In genomic region chr10:10797467-10797866, GRCh38 we compare ENCODE assay signal across 13 cellular contexts.
DNase-seq lines count a peak whose midpoint lies in the region; ATAC-seq, FAIRE-seq and TF ChIP-seq lines count a peak whose summit lies in the region.
"Had no signal": no experiment of that assay in that cellular context is flagged by ENCODE, and none has a peak within 500 bp of the region (broad histone marks: within the 10 kb centered on the region; RNA-seq: fewer than 3 reads in every experiment).

No MANE protein-coding gene starts in this region.

- H2AK5ac ChIP-seq in neuronal stem cell (ENCODE audit: low read depth, low read length), result no peak overlapping the region

- TF ChIP-seq EP300 in transverse colon (IDR thresholded peaks at IDR 0.05; ENCODE audit: low read depth), result no peak

- peaks cover 4% of the 10 kb centered on the region for H3K27me3 ChIP-seq in astrocyte (ENCODE audit: insufficient read depth, low read length)
- no peaks in the 10 kb centered on the region for H3K27me3 ChIP-seq in neuronal stem cell (ENCODE audit: control insufficient read depth in 3 of 3, insufficient read depth in 3 of 3, low read depth in 1 of 3, low read length in 3 of 3)
- no peaks in the 10 kb centered on the region for H3K27me3 ChIP-seq in transverse colon

- WGBS in neuronal stem cell (ENCODE audit: extremely low coverage in 2 of 2, insufficient read length in 2 of 2, insufficient replicate concordance in 1 of 2), 2 donors, result no CpG with 5 or more reads among the region's 8 CpGs
- WGBS in transverse colon (ENCODE audit: low coverage in 1 of 2), 2 donors, result 58 to 74% methylated on average over 8 of the region's 8 CpGs

- peaks cover 52% of the 10 kb centered on the region for H3K4me1 ChIP-seq in astrocyte (ENCODE audit: insufficient read depth, low read length)
- peaks cover 4 to 5% of the 10 kb centered on the region in 2 donors for H3K4me1 ChIP-seq in neuronal stem cell (ENCODE audit: control insufficient read depth in 2 of 2, insufficient read depth in 1 of 2, low read depth in 1 of 2, low read length in 2 of 2)
- peaks cover 0 to 12% (median 4%) of the 10 kb centered on the region in 4 donors for H3K4me1 ChIP-seq in transverse colon

- TF ChIP-seq CTCF in astrocyte (IDR thresholded peaks at IDR 0.05; ENCODE audit: insufficient read depth, low read depth, low read length) (no peak), glutamatergic neuron (IDR thresholded peaks at IDR 0.05; ENCODE audit: partially characterized antibody, unreplicated experiment) (no peak), transverse colon (IDR thresholded peaks at IDR 0.05) (no peak)

- H3K36me3 ChIP-seq in astrocyte (ENCODE audit: insufficient read depth, low read length), result no peaks in the 10 kb centered on the region
- H3K36me3 ChIP-seq in neuronal stem cell (replicated peaks in 1 of 2; ENCODE audit: control insufficient read depth in 2 of 2, insufficient read depth in 2 of 2, low read length in 2 of 2), result no peaks in the 10 kb centered on the region
- no peaks in the 10 kb centered on the region for H3K36me3 ChIP-seq in transverse colon
- H3K36me3 ChIP-seq: HAP-1 had no signal

- H3K79me2 ChIP-seq in astrocyte (ENCODE audit: insufficient read depth, low read length), result no peaks in the 10 kb centered on the region

- H3K4me2 ChIP-seq in astrocyte (ENCODE audit: low read length) (peak overlapping the region; percentile 63), neuronal stem cell (ENCODE audit: insufficient read depth, low read length, poor library complexity, severe bottlenecking) (no peak overlapping the region)

- no peak overlapping the region for H2BK120ac ChIP-seq in neuronal stem cell (ENCODE audit: low read depth, low read length)

- no peaks in the 10 kb centered on the region for H3K79me1 ChIP-seq in neuronal stem cell (ENCODE audit: low read depth, low read length)

- no peak overlapping the region for H2BK12ac ChIP-seq in neuronal stem cell (ENCODE audit: low read length)

- H3K4me3 ChIP-seq in astrocyte (ENCODE audit: insufficient read depth, low read depth, low read length), result no peak overlapping the region
- no peak overlapping the region for H3K4me3 ChIP-seq in neuronal stem cell (ENCODE audit: low read length in 2 of 2)
- no peak overlapping the region for H3K4me3 ChIP-seq in transverse colon
- H3K4me3 ChIP-seq: HAP-1 had no signal

- H4K8ac ChIP-seq in neuronal stem cell (ENCODE audit: low read depth, low read length), result no peak overlapping the region

- no peaks in the 10 kb centered on the region for H3K9me3 ChIP-seq in astrocyte (ENCODE audit: insufficient read depth, low read depth, low read length)
- H3K9me3 ChIP-seq in neuronal stem cell (replicated peaks in 1 of 2; ENCODE audit: control insufficient read depth in 2 of 2, insufficient read depth in 1 of 2, low read depth in 1 of 2, low read length in 2 of 2), result no peaks in the 10 kb centered on the region
- no peaks in the 10 kb centered on the region for H3K9me3 ChIP-seq in transverse colon
- H3K9me3 ChIP-seq: HAP-1 had no signal

- no peak overlapping the region for H3K18ac ChIP-seq in neuronal stem cell (ENCODE audit: low read length)

- H3K4me3 Mint-ChIP-seq in astrocyte (ENCODE audit: unreplicated experiment) (no peak overlapping the region), glutamatergic neuron (ENCODE audit: unreplicated experiment) (peak overlapping the region; percentile 27)
- H3K4me3 Mint-ChIP-seq: activated CD4-positive, alpha-beta T cell treated with anti-CD3 and anti-CD28 coated beads, Interleukin-2, amount 10 ng/mL, durations not matched to agents 7 days and 5 days; CD4-positive, alpha-beta T cell had no signal

- intact Hi-C loops in transverse colon (cut with DNase I; ENCODE audit: low total_unique reads), result loop anchor here (10.0 kb wide), 1 partner anchor 77 kb away; no protein-coding TSS in a partner anchor

- peak overlapping the region; percentile 66 for H3K9ac ChIP-seq in astrocyte (ENCODE audit: low read length)
- no peak overlapping the region for H3K9ac ChIP-seq in neuronal stem cell (ENCODE audit: low read depth, low read length, poor library complexity)

- H3K36me3 Mint-ChIP-seq in astrocyte (ENCODE audit: low read depth, unreplicated experiment) (no peaks in the 10 kb centered on the region), glutamatergic neuron (ENCODE audit: unreplicated experiment) (no peaks in the 10 kb centered on the region)

- no peak overlapping the region for H3K4ac ChIP-seq in neuronal stem cell (ENCODE audit: low read length)

- no peak for ATAC-seq in GM21825 (IDR thresholded peaks at IDR 0.05; ENCODE audit: unreplicated experiment)

- H2BK5ac ChIP-seq in neuronal stem cell (ENCODE audit: low read length), result no peak overlapping the region

- peak overlapping the region; percentile 57 for H3K27ac ChIP-seq in astrocyte (ENCODE audit: low read depth, low read length)
- no peak overlapping the region for H3K27ac ChIP-seq in neuronal stem cell (replicated peaks; ENCODE audit: low read length)
- H3K27ac ChIP-seq in transverse colon, result peak overlapping the region; percentile 69 to 83 (median 80)

- no peaks in the 10 kb centered on the region for H4K20me1 ChIP-seq in astrocyte (ENCODE audit: insufficient read depth, low read length)

- H3K14ac ChIP-seq in neuronal stem cell (ENCODE audit: low read length), result no peak overlapping the region

- in situ Hi-C loops in transverse colon (cut with MboI; ENCODE audit: low pct_ligation_motif_present in 1 of 4, low pct_unique_long_range_greater_than_20kb in 1 of 4, low sequenced_read_pairs in 3 of 4), result no loop called here

- H2BK15ac ChIP-seq in neuronal stem cell (ENCODE audit: low read length), result no peak overlapping the region

- H2AFZ ChIP-seq in astrocyte (ENCODE audit: low read depth, low read length) (no peak overlapping the region), neuronal stem cell (ENCODE audit: low read length) (peak overlapping the region; percentile 64)

- H4K91ac ChIP-seq in neuronal stem cell (ENCODE audit: low read depth, low read length, poor library complexity), result no peak overlapping the region

- H3K4me1 Mint-ChIP-seq in astrocyte (ENCODE audit: low read depth, unreplicated experiment), result peaks cover 43% of the 10 kb centered on the region
- H3K4me1 Mint-ChIP-seq in glutamatergic neuron (ENCODE audit: low read depth, unreplicated experiment), result peaks cover 20% of the 10 kb centered on the region
- H3K4me1 Mint-ChIP-seq: activated CD4-positive, alpha-beta T cell treated with anti-CD3 and anti-CD28 coated beads, Interleukin-2, amount 10 ng/mL, durations not matched to agents 7 days and 5 days had no signal

- H3K27me3 Mint-ChIP-seq in astrocyte (ENCODE audit: low read depth, unreplicated experiment) (no peaks in the 10 kb centered on the region), glutamatergic neuron (ENCODE audit: unreplicated experiment) (no peaks in the 10 kb centered on the region)

- peaks cover 2% of the 10 kb centered on the region for H3K9me3 Mint-ChIP-seq in astrocyte (ENCODE audit: unreplicated experiment)
- peaks cover 2% of the 10 kb centered on the region for H3K9me3 Mint-ChIP-seq in glutamatergic neuron (ENCODE audit: unreplicated experiment)
- H3K9me3 Mint-ChIP-seq: activated CD4-positive, alpha-beta T cell treated with anti-CD3 and anti-CD28 coated beads, Interleukin-2, amount 10 ng/mL, durations not matched to agents 7 days and 5 days; activated T-helper 2 cell treated with anti-CD3 and anti-CD28 coated beads, Interferon-gamma antibody, Interleukin-2, Interleukin-4, amounts not matched to agents 10 μg/mL and 5 μg/mL and 100 μg/mL, durations not matched to agents 14 hours and 24 hours and 36 hours had no signal

- no peak for FAIRE-seq in astrocyte (lab: Jason Lieb, UNC)
- FAIRE-seq: HTR-8/SVneo had no signal

- no peak overlapping the region for H3K23ac ChIP-seq in neuronal stem cell (ENCODE audit: low read depth, low read length, poor library complexity)

- no peak for DNase-seq in astrocyte (ENCODE audit: low read depth)
- no peak for DNase-seq in glutamatergic neuron
- no peak for DNase-seq in neuronal stem cell (ENCODE audit: low spot score)
- DNase-seq in transverse colon, result no peak
- DNase-seq in NCI-H2107 (lab: John Stamatoyannopoulos, UW), result no peak
- DNase-seq in HCEC 1CT, result no peak
- no peak for DNase-seq in NCI-H82 treated with DMSO at 0.1 percent for 48 hours (lab: John Stamatoyannopoulos, UW; ENCODE audit: unreplicated experiment)
- DNase-seq: activated CD4-positive, alpha-beta T cell treated with anti-CD3 and anti-CD28 coated beads, Interleukin-2, amount 10 ng/mL, durations not matched to agents 7 days and 5 days; CD4-positive, alpha-beta T cell had no signal

- H3K27ac Mint-ChIP-seq in astrocyte (ENCODE audit: unreplicated experiment) (peak overlapping the region; percentile 80), glutamatergic neuron (ENCODE audit: unreplicated experiment) (no peak overlapping the region)
- H3K27ac Mint-ChIP-seq: activated CD4-positive, alpha-beta T cell treated with anti-CD3 and anti-CD28 coated beads, Interleukin-2, amount 10 ng/mL, durations not matched to agents 7 days and 5 days; activated T-helper 2 cell treated with anti-CD3 and anti-CD28 coated beads, Interferon-gamma antibody, Interleukin-2, Interleukin-4, amounts not matched to agents 10 μg/mL and 5 μg/mL and 100 μg/mL, durations not matched to agents 14 hours and 24 hours and 36 hours; CD4-positive, alpha-beta T cell had no signal

- TF ChIP-seq POLR2A in transverse colon (IDR thresholded peaks at IDR 0.05), result no peak
